In genomic region chr1:204139952-204140351, GRCh38 we compare ENCODE assay signal across 1 cellular context.
TF ChIP-seq lines count a peak whose summit lies in the region.

No MANE protein-coding gene starts in this region.

TF ChIP-seq in HepG2, 621 proteins besides CTCF, POLR2A, EP300 and RAD21:
- TF ChIP-seq SIN3B (IDR thresholded peaks at IDR 0.05; ENCODE audit: low read length), result no peak
- no peak for TF ChIP-seq CEBPZ (IDR thresholded peaks at IDR 0.05; ENCODE audit: low read length)
- no peak for TF ChIP-seq ZBTB21 (CRISPR knock-in tag; IDR thresholded peaks at IDR 0.05)
- TF ChIP-seq ZSCAN30 (CRISPR knock-in tag; IDR thresholded peaks at IDR 0.05), result no peak
- TF ChIP-seq ZBTB1 (CRISPR knock-in tag; IDR thresholded peaks at IDR 0.05; ENCODE audit: borderline replicate concordance), result no peak
- TF ChIP-seq MXD3 (CRISPR knock-in tag; IDR thresholded peaks at IDR 0.05), result no peak
- no peak for TF ChIP-seq ZNF350 (CRISPR knock-in tag; IDR thresholded peaks at IDR 0.05; ENCODE audit: borderline replicate concordance, low read depth)
- TF ChIP-seq ZBTB42 (CRISPR knock-in tag; IDR thresholded peaks at IDR 0.05), result no peak
